ENCODE assay signal across 1 cellular context in genomic region chr17:50397919-50398285, GRCh38.
TF ChIP-seq lines count a peak whose summit lies in the region.

No MANE protein-coding gene starts in this region.

TF ChIP-seq in GM12878, 131 proteins besides CTCF, POLR2A, EP300 and RAD21:
- TF ChIP-seq NR2C1 (IDR thresholded peaks at IDR 0.05) (no peak), MTA2 (IDR thresholded peaks at IDR 0.05; ENCODE audit: low read depth) (0 out of 2 replicates have a peak, but pooled peaks have one; percentile 2)
